ENCODE assay signal across 16 cellular contexts in the genomic region with DNA sequence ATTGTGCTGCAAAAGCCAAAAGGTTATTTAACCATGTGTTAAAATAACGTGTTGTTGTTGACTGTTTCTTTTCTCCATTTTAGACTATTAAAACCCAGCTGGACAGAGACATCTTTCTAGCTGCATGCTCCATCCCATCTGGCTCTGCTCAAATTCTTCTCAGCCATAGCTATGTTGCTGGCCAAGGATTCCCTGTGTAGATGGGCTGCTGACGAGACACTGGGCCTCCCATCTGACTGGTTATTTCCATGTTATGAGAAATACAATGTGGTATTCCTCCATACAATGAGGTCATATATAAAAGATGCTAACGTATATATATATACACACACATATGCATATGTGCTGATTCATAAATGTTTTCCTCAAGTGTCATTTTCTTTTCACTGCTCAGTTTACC. TPM values are rescaled to one million over a fixed set of nuclear protein-coding genes. Genes with fewer than 3 reads are reported as not detected.
A peak's percentile ranks its signal among the peaks of the same experiment; 100 is the strongest.
DNase-seq lines count a peak whose midpoint lies in the region; TF ChIP-seq lines count a peak whose summit lies in the region.
"Had no signal": no experiment of that assay in that cellular context is flagged by ENCODE, and none has a peak within 500 bp of the region (broad histone marks: within the 10 kb centered on the region; RNA-seq: fewer than 3 reads in every experiment).

No MANE protein-coding gene starts in this region.

- H3K36me3 Mint-ChIP-seq in HFFc6 (ENCODE audit: low read depth) (peaks cover 31% of the 10 kb centered on the region), endodermal cell (ENCODE audit: low read depth) (peaks cover 13% of the 10 kb centered on the region), neural progenitor cell (peaks cover 18% of the 10 kb centered on the region)

- H3K27me3 Mint-ChIP-seq in HFFc6 (ENCODE audit: insufficient read depth) (no peaks in the 10 kb centered on the region; the same call in 1 of the 2 replicates), endodermal cell (ENCODE audit: insufficient read depth) (no peaks in the 10 kb centered on the region), neural progenitor cell (ENCODE audit: insufficient read depth, low read depth) (peaks cover 3% of the 10 kb centered on the region)
- H3K27me3 Mint-ChIP-seq: activated B cell treated with CpG ODN at 0.5 μM for 24 hours had no signal

- H3K9me3 Mint-ChIP-seq in HFFc6: peaks cover 30% of the 10 kb centered on the region
- peaks cover 18% of the 10 kb centered on the region for H3K9me3 Mint-ChIP-seq in endodermal cell
- peaks cover 30% of the 10 kb centered on the region for H3K9me3 Mint-ChIP-seq in neural progenitor cell

- peaks cover 4% of the 10 kb centered on the region for H3K4me1 ChIP-seq in endodermal cell (ENCODE audit: control insufficient read depth, insufficient read depth, low read length)
- H3K4me1 ChIP-seq in neural progenitor cell: peaks cover 54% of the 10 kb centered on the region
- peaks cover 37 to 73% (median 60%) of the 10 kb centered on the region in 6 donors for H3K4me1 ChIP-seq in spleen

- H3K27me3 ChIP-seq in endodermal cell (ENCODE audit: control insufficient read depth, insufficient read depth, low read length, poor library complexity, severe bottlenecking) (no peaks in the 10 kb centered on the region), neural progenitor cell (no peaks in the 10 kb centered on the region), spleen (replicated peaks in 1 of 7) (no peaks in the 10 kb centered on the region)
- H3K27me3 ChIP-seq: SJSA1 had no signal

- intact Hi-C loops in spleen (cut with DNase I; ENCODE audit: low total_unique reads): no loop called here

- DNase-seq in ELR (ENCODE audit: low read depth): peak; percentile 74
- peak; percentile 26 for DNase-seq in HFFc6
- no peak for DNase-seq in endodermal cell
- no peak for DNase-seq in neural progenitor cell (ENCODE audit: low spot score)
- DNase-seq in spleen: no peak
- no peak for DNase-seq in retina
- no peak for DNase-seq in AG08395 (ENCODE audit: low spot score)
- DNase-seq: activated B cell treated with CpG ODN at 0.5 μM for 24 hours; amniotic stem cell; NCI-H2029; NCI-H510A; nucleus accumbens; stimulated activated CD4-positive, alpha-beta T cell treated with anti-CD3 and anti-CD28 coated beads, Interleukin-2, amount 100 ng/mL, for 24 hours had no signal

- H3K9me3 ChIP-seq in endodermal cell (ENCODE audit: control insufficient read depth, low read length): peaks cover 9% of the 10 kb centered on the region
- H3K9me3 ChIP-seq in neural progenitor cell (ENCODE audit: low read depth): no peaks in the 10 kb centered on the region
- peaks cover 0 to 30% (median 23%) of the 10 kb centered on the region in 8 donors for H3K9me3 ChIP-seq in spleen

- H3K4me3 Mint-ChIP-seq in HFFc6 (no peak overlapping the region), endodermal cell (no peak overlapping the region), neural progenitor cell (no peak overlapping the region)
- H3K4me3 Mint-ChIP-seq: activated B cell treated with CpG ODN at 0.5 μM for 24 hours; T-helper 2 cell treated with Interferon-gamma antibody and Interleukin-4, amounts not matched to agents 5 μg/mL and 100 μg/mL, for 36 hours had no signal

- no peak overlapping the region for H2AFZ ChIP-seq in neural progenitor cell (replicated peaks)

- H3K9ac ChIP-seq in endodermal cell (ENCODE audit: extremely low read depth, low read length, poor library complexity, severe bottlenecking) (no peak overlapping the region), neural progenitor cell (no peak overlapping the region)

- H3F3A ChIP-seq in neural progenitor cell (ENCODE audit: low read depth): peaks cover 42% of the 10 kb centered on the region

- no peaks in the 10 kb centered on the region for H3K36me3 ChIP-seq in endodermal cell (ENCODE audit: control insufficient read depth, insufficient read depth, low read length)
- H3K36me3 ChIP-seq in neural progenitor cell: no peaks in the 10 kb centered on the region
- no peaks in the 10 kb centered on the region for H3K36me3 ChIP-seq in spleen
- H3K36me3 ChIP-seq: SJSA1 had no signal

- H3K4me2 ChIP-seq in neural progenitor cell: no peak overlapping the region

- H3K27ac ChIP-seq in endodermal cell (ENCODE audit: low read depth, low read length) (no peak overlapping the region), neural progenitor cell (peak overlapping the region; percentile 17), spleen (no peak overlapping the region)
- H3K27ac ChIP-seq: HL-60, SJSA1 had no signal

- H3K4me3 ChIP-seq in endodermal cell (ENCODE audit: low read length): no peak overlapping the region
- H3K4me3 ChIP-seq in neural progenitor cell: no peak overlapping the region
- no peak overlapping the region for H3K4me3 ChIP-seq in spleen
- H3K4me3 ChIP-seq: SJSA1 had no signal

- H3K27ac Mint-ChIP-seq in HFFc6 (no peak overlapping the region; the same call in 1 of the 2 replicates), endodermal cell (peak overlapping the region; percentile 20), neural progenitor cell (no peak overlapping the region)
- H3K27ac Mint-ChIP-seq: activated B cell treated with CpG ODN at 0.5 μM for 24 hours; T-helper 2 cell treated with Interferon-gamma antibody and Interleukin-4, amounts not matched to agents 5 μg/mL and 100 μg/mL, for 36 hours had no signal

- no peak for TF ChIP-seq POLR2A in spleen (IDR thresholded peaks at IDR 0.05)

- H3K79me2 ChIP-seq in neural progenitor cell (ENCODE audit: low read depth): peaks cover 99% of the 10 kb centered on the region

- H3K4me1 Mint-ChIP-seq in HFFc6 (ENCODE audit: low read depth) (peaks cover 70% of the 10 kb centered on the region), endodermal cell (peaks cover 44% of the 10 kb centered on the region), neural progenitor cell (peaks cover 24% of the 10 kb centered on the region)

- whole genome bisulfite sequencing in endodermal cell (ENCODE audit: insufficient coverage in 1 of 2, insufficient read length in 1 of 2), 2 experiments: 95% methylated on average over 2 of the region's 3 CpGs; no CpG with 5 or more reads in 1 of the 2 experiments
- 65 to 86% (median 74%) methylated on average over 3 of the region's 3 CpGs for WGBS in spleen, 5 donors

- no peak for TF ChIP-seq CTCF in HFFc6 (IDR thresholded peaks at IDR 0.05)
- no peak for TF ChIP-seq CTCF in endodermal cell (conservative IDR thresholded peaks at IDR 0.05)
- no peak for TF ChIP-seq CTCF in neural progenitor cell (IDR thresholded peaks at IDR 0.05)
- no peak for TF ChIP-seq CTCF in spleen (IDR thresholded peaks at IDR 0.05 in 8 of 11, conservative IDR thresholded peaks at IDR 0.05 in 3 of 11)

- H4K20me1 ChIP-seq in neural progenitor cell (ENCODE audit: low read depth): peaks cover 69% of the 10 kb centered on the region

RNA-seq across cellular contexts. Expression of a gene that starts 30.1 kb away (rescaled TPM):
- 10 to 100 TPM; 74.5 to 84.2 (median 77.7) TPM for total RNA-seq in HFFc6 (2021; fragmentation: NEBNext Ultra II Directional; extraction: Animal tissue kit (Norgen Biotek cat#: 25700))
- total RNA-seq in endodermal cell: 100 to 1,000 TPM; 101 to 111 TPM
- 44.3 TPM for polyA plus RNA-seq in endodermal cell (2013, experiment 1 of 2)
- polyA plus RNA-seq in endodermal cell (2013, experiment 2 of 2): 44.0 TPM
- total RNA-seq in neural progenitor cell (ENCODE audit: low replicate concordance): 122 and 149 TPM in 2 replicates
- 100 to 1,000 TPM; 184 to 255 (median 205) TPM for total RNA-seq in spleen
- polyA plus RNA-seq in spleen: 10 to 100 TPM; 13.4 to 14.7 (median 14.4) TPM

Comparison
In these comparisons a context has a peak if more than half of its experiments do, and no peak if none do; other contexts are left out.
1. DNase-seq: peak in ELR (single experiment) and HFFc6 (single experiment); none in endodermal cell (single experiment), neural progenitor cell (single experiment), spleen (single experiment), retina (single experiment) and AG08395 (single experiment).